Comparison of ENCODE assay signal across 17 cellular contexts in the genomic region with DNA sequence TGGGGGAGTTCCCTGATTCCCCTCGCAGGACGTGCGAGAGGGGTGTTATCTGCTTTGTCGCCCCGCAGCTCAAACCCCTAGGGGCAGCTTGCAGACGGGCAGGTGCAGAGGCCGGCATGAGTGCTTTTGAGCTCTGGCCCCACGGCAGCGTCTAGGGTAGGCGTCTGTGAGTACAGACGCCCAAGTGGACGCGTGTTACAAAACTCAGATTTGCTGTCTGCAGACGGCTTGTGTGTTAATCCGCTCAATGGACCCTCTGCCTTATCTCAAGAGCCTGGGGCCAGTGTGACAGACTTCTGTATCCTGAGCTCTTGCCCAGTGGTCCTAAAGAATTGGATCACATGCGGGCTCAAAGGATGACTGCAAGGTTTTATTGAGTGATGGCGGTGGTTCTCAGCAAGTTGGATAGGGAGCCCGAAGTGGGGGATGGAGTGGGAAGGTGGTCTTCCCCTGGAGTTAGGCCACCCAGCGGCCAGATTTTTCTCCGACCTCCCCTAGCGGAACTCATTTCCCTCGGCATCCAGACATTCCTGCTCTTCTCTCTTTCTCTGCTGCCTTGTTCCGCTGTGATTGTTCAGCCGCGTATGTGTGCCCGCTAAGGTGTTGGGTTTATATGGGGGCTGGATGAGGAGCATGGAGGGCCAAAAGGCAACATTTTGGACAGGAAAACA. TPM values are rescaled to one million over a fixed set of nuclear protein-coding genes. Genes with fewer than 3 reads are reported as not detected.
A peak's percentile ranks its signal among the peaks of the same experiment; 100 is the strongest.
DNase-seq lines count a peak whose midpoint lies in the region; ATAC-seq and TF ChIP-seq lines count a peak whose summit lies in the region.
"Had no signal": no experiment of that assay in that cellular context is flagged by ENCODE, and none has a peak within 500 bp of the region (broad histone marks: within the 10 kb centered on the region; RNA-seq: fewer than 3 reads in every experiment).

No MANE protein-coding gene starts in this region.

- no peak overlapping the region for H3K4me3 Mint-ChIP-seq in chondrocyte (ENCODE audit: unreplicated experiment)
- H3K4me3 Mint-ChIP-seq: activated naive CD4-positive, alpha-beta T cell treated with anti-CD3 and anti-CD28 coated beads, Interleukin-2, amount 50 U/mL, for 24 hours had no signal

- H3K27ac ChIP-seq in ACC112 (ENCODE audit: low read depth, low read length) (no peak overlapping the region), left lung (no peak overlapping the region), heart left ventricle (no peak overlapping the region), prostate gland (no peak overlapping the region)
- H3K27ac ChIP-seq: epithelial cell of prostate, stomach had no signal

- peak overlapping the region; percentile 20 for H3K4me3 ChIP-seq in ACC112 (ENCODE audit: low read depth, low read length)
- no peak overlapping the region for H3K4me3 ChIP-seq in MG63
- peak overlapping the region; percentile 35 for H3K4me3 ChIP-seq in choroid plexus epithelial cell (ENCODE audit: low read depth, low read length)
- no peak overlapping the region for H3K4me3 ChIP-seq in left lung
- no peak overlapping the region for H3K4me3 ChIP-seq in heart left ventricle
- H3K4me3 ChIP-seq in prostate gland: no peak overlapping the region
- H3K4me3 ChIP-seq: stomach had no signal

- ATAC-seq in left lung (peak; percentile 56), GM18867 (IDR thresholded peaks at IDR 0.05; ENCODE audit: unreplicated experiment) (no peak), heart left ventricle (no peak)

- intact Hi-C loops in left lung (cut with DNase I) (no loop called here), heart left ventricle (cut with DNase I) (no loop called here), prostate gland (cut with DNase I) (no loop called here)

- H2AFZ ChIP-seq in ACC112 (ENCODE audit: low read length, unreplicated experiment): peak overlapping the region; percentile 61

- H3K36me3 Mint-ChIP-seq in chondrocyte (ENCODE audit: low read depth): no peaks in the 10 kb centered on the region
- H3K36me3 Mint-ChIP-seq: activated naive CD4-positive, alpha-beta T cell treated with anti-CD3 and anti-CD28 coated beads, Interleukin-2, amount 50 U/mL, for 24 hours had no signal

- H3K4me1 Mint-ChIP-seq in chondrocyte (ENCODE audit: low read depth): no peaks in the 10 kb centered on the region
- H3K4me1 Mint-ChIP-seq: activated naive CD4-positive, alpha-beta T cell treated with anti-CD3 and anti-CD28 coated beads, Interleukin-2, amount 50 U/mL, for 24 hours had no signal

- H3K36me3 ChIP-seq in ACC112 (ENCODE audit: insufficient read depth, low read length) (no peaks in the 10 kb centered on the region), MG63 (no peaks in the 10 kb centered on the region), left lung (no peaks in the 10 kb centered on the region), heart left ventricle (no peaks in the 10 kb centered on the region), prostate gland (no peaks in the 10 kb centered on the region)
- H3K36me3 ChIP-seq: stomach had no signal

- TF ChIP-seq POLR2A in heart left ventricle (IDR thresholded peaks at IDR 0.05) (no peak), prostate gland (IDR thresholded peaks at IDR 0.05) (no peak)

- H3K27me3 Mint-ChIP-seq in chondrocyte (ENCODE audit: low read depth): peaks cover 4% of the 10 kb centered on the region

- no peak overlapping the region for H3K27ac Mint-ChIP-seq in chondrocyte (ENCODE audit: unreplicated experiment)
- H3K27ac Mint-ChIP-seq: activated naive CD4-positive, alpha-beta T cell treated with anti-CD3 and anti-CD28 coated beads, Interleukin-2, amount 50 U/mL, for 24 hours had no signal

- TF ChIP-seq CTCF in choroid plexus epithelial cell (conservative IDR thresholded peaks at IDR 0.05; ENCODE audit: low read depth, low read length) (peak; percentile 6), left lung (IDR thresholded peaks at IDR 0.05) (no peak), chondrocyte (IDR thresholded peaks at IDR 0.05) (no peak), heart left ventricle (IDR thresholded peaks at IDR 0.05) (no peak), prostate gland (IDR thresholded peaks at IDR 0.05) (no peak)

- H3K4me1 ChIP-seq in ACC112 (ENCODE audit: control insufficient read depth, insufficient read depth, low read length, unreplicated experiment) (no peaks in the 10 kb centered on the region), left lung (no peaks in the 10 kb centered on the region), heart left ventricle (no peaks in the 10 kb centered on the region), prostate gland (replicated peaks) (no peaks in the 10 kb centered on the region)

- H3K9me3 Mint-ChIP-seq in chondrocyte (ENCODE audit: low read depth): no peaks in the 10 kb centered on the region
- H3K9me3 Mint-ChIP-seq: activated naive CD4-positive, alpha-beta T cell treated with anti-CD3 and anti-CD28 coated beads, Interleukin-2, amount 50 U/mL, for 24 hours had no signal

- DNase-seq in MG63: peak; percentile 3
- peak; percentile 4 for DNase-seq in choroid plexus epithelial cell (ENCODE audit: low read depth)
- peak in 1 of 2 donors; percentile 59 for DNase-seq in left lung
- DNase-seq in chondrocyte (ENCODE audit: low spot score): no peak
- DNase-seq in heart left ventricle: no peak
- DNase-seq in prostate gland (ENCODE audit: low spot score): no peak
- DNase-seq: Calu3, cerebellar nuclear complex, NCI-H187 treated with DMSO at 0.1 percent for 48 hours, NCI-H510A treated with DMSO at 0.1 percent for 48 hours, stomach had no signal

- no peaks in the 10 kb centered on the region for H3K79me2 ChIP-seq in ACC112 (ENCODE audit: control insufficient read depth, insufficient read depth, low read length, unreplicated experiment)

- H3K27me3 ChIP-seq in ACC112 (ENCODE audit: insufficient read depth, low read length): no peaks in the 10 kb centered on the region
- no peaks in the 10 kb centered on the region for H3K27me3 ChIP-seq in MG63
- peaks cover 0 to 21% of the 10 kb centered on the region in 2 donors for H3K27me3 ChIP-seq in left lung
- H3K27me3 ChIP-seq in heart left ventricle: peaks cover 0 to 29% (median 0%) of the 10 kb centered on the region in 9 donors
- H3K27me3 ChIP-seq in prostate gland (replicated peaks; ENCODE audit: insufficient read depth): no peaks in the 10 kb centered on the region

- 11 to 40% (median 20%) methylated on average over 25 to 26 of the region's 26 CpGs for WGBS in heart left ventricle, 4 donors
- 36% methylated on average over 26 of the region's 26 CpGs for WGBS in prostate gland

- H3K9me3 ChIP-seq in MG63 (no peaks in the 10 kb centered on the region), left lung (no peaks in the 10 kb centered on the region), heart left ventricle (no peaks in the 10 kb centered on the region), prostate gland (no peaks in the 10 kb centered on the region)
- H3K9me3 ChIP-seq: stomach had no signal

RNA-seq across cellular contexts. Expression of a gene that starts 9.4 kb away (rescaled TPM):
- total RNA-seq in MG63 (2014; rRNA removed; shearing (Covaris generic); ENCODE audit: low replicate concordance): not detected in 2 replicates
- total RNA-seq in left lung (not detected), chondrocyte (not detected in 3 replicates), heart left ventricle (not detected), prostate gland (not detected)
- polyA plus RNA-seq in heart left ventricle: not detected
- total RNA-seq: Calu3; mesenteric fat pad; stomach; T-helper 1 cell treated with Interleukin-12 subunit alpha and Interleukin-12 subunit beta and Interleukin-4 antibody, amounts not matched to agents 30 ng/mL and 1 ng/mL, for 36 hours had no signal
- polyA plus RNA-seq: stomach had no signal

RNA-seq across cellular contexts. Expression of a gene that starts 46.2 kb away (rescaled TPM):
- total RNA-seq in MG63 (2014; rRNA removed; shearing (Covaris generic); ENCODE audit: low replicate concordance): not detected in 2 replicates
- total RNA-seq in left lung: not detected
- not detected in 3 replicates for total RNA-seq in chondrocyte
- not detected for total RNA-seq in heart left ventricle
- polyA plus RNA-seq in heart left ventricle: not detected
- total RNA-seq in prostate gland: not detected
- total RNA-seq: Calu3; mesenteric fat pad; stomach; T-helper 1 cell treated with Interleukin-12 subunit alpha and Interleukin-12 subunit beta and Interleukin-4 antibody, amounts not matched to agents 30 ng/mL and 1 ng/mL, for 36 hours had no signal
- polyA plus RNA-seq: stomach had no signal

Comparison
In these comparisons a context has a peak if more than half of its experiments do, and no peak if none do; other contexts are left out.
1. H3K4me3 ChIP-seq: peak in ACC112 (single experiment) and choroid plexus epithelial cell (single experiment); none in MG63 (single experiment), left lung (0 of 2), heart left ventricle (0 of 12) and prostate gland (0 of 2).
2. DNase-seq: peak in MG63 (single experiment) and choroid plexus epithelial cell (single experiment); none in chondrocyte (single experiment), heart left ventricle (0 of 5) and prostate gland (single experiment).